17 cellular contexts compared by ENCODE assay signal in genomic region chr15:41790169-41790568, GRCh38. TPM values are rescaled to one million over a fixed set of nuclear protein-coding genes. Genes with fewer than 3 reads are reported as not detected.
A peak's percentile ranks its signal among the peaks of the same experiment; 100 is the strongest.
DNase-seq lines count a peak whose midpoint lies in the region; ATAC-seq, FAIRE-seq and TF ChIP-seq lines count a peak whose summit lies in the region.
"Had no signal": no experiment of that assay in that cellular context is flagged by ENCODE, and none has a peak within 500 bp of the region (broad histone marks: within the 10 kb centered on the region; RNA-seq: fewer than 3 reads in every experiment).

No MANE protein-coding gene starts in this region.

- intact Hi-C loops in ascending aorta (cut with DNase I): no loop called here
- intact Hi-C loops in testis (cut with DNase I; ENCODE audit: low total_unique reads): no loop called here
- intact Hi-C loops in left colon (cut with DNase I, micrococcal nuclease): no loop called here

- H3K4me2 ChIP-seq in keratinocyte (ENCODE audit: control insufficient read depth, extremely low read depth, insufficient read depth, low read depth, low read length): peak overlapping the region; percentile 40

- H3K27me3 ChIP-seq in ascending aorta (no peaks in the 10 kb centered on the region), keratinocyte (ENCODE audit: control insufficient read depth, extremely low read depth, insufficient read depth, low read length) (no peaks in the 10 kb centered on the region), testis (no peaks in the 10 kb centered on the region)
- H3K27me3 ChIP-seq: sigmoid colon, transverse colon had no signal

- H3K4me3 Mint-ChIP-seq in T-helper 2 cell treated with Interferon-gamma antibody and Interleukin-4, amounts not matched to agents 5 μg/mL and 100 μg/mL, for 36 hours: peak overlapping the region; percentile 79
- H3K4me3 Mint-ChIP-seq: nephron progenitor cell had no signal

- no peak for FAIRE-seq in keratinocyte (lab: Jason Lieb, UNC)
- FAIRE-seq: A204.1 had no signal

- no peaks in the 10 kb centered on the region for H3K9me3 ChIP-seq in ascending aorta
- no peaks in the 10 kb centered on the region for H3K9me3 ChIP-seq in keratinocyte (ENCODE audit: control insufficient read depth, low read depth, low read length)
- H3K9me3 ChIP-seq in testis: no peaks in the 10 kb centered on the region
- H3K9me3 ChIP-seq: sigmoid colon, transverse colon had no signal

- H3K4me1 ChIP-seq in ascending aorta (peaks cover 11 to 35% of the 10 kb centered on the region in 2 donors), keratinocyte (ENCODE audit: control insufficient read depth, extremely low read depth, insufficient read depth, low read length) (peaks cover 71% of the 10 kb centered on the region), testis (peaks cover 59% of the 10 kb centered on the region)

- peaks cover 2% of the 10 kb centered on the region for H3K36me3 Mint-ChIP-seq in T-helper 2 cell treated with Interferon-gamma antibody and Interleukin-4, amounts not matched to agents 5 μg/mL and 100 μg/mL, for 36 hours (ENCODE audit: low read depth)

- peaks cover 52% of the 10 kb centered on the region for H3K4me1 Mint-ChIP-seq in T-helper 2 cell treated with Interferon-gamma antibody and Interleukin-4, amounts not matched to agents 5 μg/mL and 100 μg/mL, for 36 hours (ENCODE audit: low read depth)

- ATAC-seq in GM18861 (IDR thresholded peaks at IDR 0.05; ENCODE audit: unreplicated experiment): no peak
- ATAC-seq in HG03571 (IDR thresholded peaks at IDR 0.05; ENCODE audit: unreplicated experiment): no peak
- no peak for ATAC-seq in left colon
- ATAC-seq: activated CD4-positive, CD25-positive, alpha-beta regulatory T cell treated with anti-CD3 and anti-CD28 coated beads, Interleukin-2, amount 50 U/mL, for 24 hours had no signal

- H3K27ac ChIP-seq in ascending aorta: peak overlapping the region; percentile 66 to 73
- H3K27ac ChIP-seq in keratinocyte (ENCODE audit: control insufficient read depth, insufficient read depth, low read length): peak overlapping the region; percentile 59
- peak overlapping the region; percentile 9 for H3K27ac ChIP-seq in testis
- H3K27ac ChIP-seq: transverse colon had no signal

- peak overlapping the region; percentile 23 for H3K9ac ChIP-seq in keratinocyte (ENCODE audit: control insufficient read depth, extremely low read depth, insufficient read depth, low read length)

- no peaks in the 10 kb centered on the region for H3K9me3 Mint-ChIP-seq in T-helper 2 cell treated with Interferon-gamma antibody and Interleukin-4, amounts not matched to agents 5 μg/mL and 100 μg/mL, for 36 hours
- H3K9me3 Mint-ChIP-seq: activated T-cell treated with anti-CD3 and anti-CD28 coated beads, Interleukin-2, amount 50 U/mL, for 72 hours; nephron progenitor cell had no signal

- H3K27ac Mint-ChIP-seq in T-helper 2 cell treated with Interferon-gamma antibody and Interleukin-4, amounts not matched to agents 5 μg/mL and 100 μg/mL, for 36 hours: no peak overlapping the region
- H3K27ac Mint-ChIP-seq: activated T-cell treated with anti-CD3 and anti-CD28 coated beads, Interleukin-2, amount 50 U/mL, for 72 hours had no signal

- no peaks in the 10 kb centered on the region for H3K9me1 ChIP-seq in keratinocyte (ENCODE audit: control insufficient read depth, extremely low read depth, insufficient read depth, low read length)

- H3K4me3 ChIP-seq in ascending aorta (no peak overlapping the region), keratinocyte (ENCODE audit: control insufficient read depth in 2 of 3, extremely low read depth in 1 of 3, insufficient read depth in 2 of 3, low read depth in 1 of 3, low read length in 3 of 3) (no peak overlapping the region), testis (no peak overlapping the region)
- H3K4me3 ChIP-seq: sigmoid colon, transverse colon had no signal

- H3K36me3 ChIP-seq in ascending aorta (no peaks in the 10 kb centered on the region), keratinocyte (ENCODE audit: control insufficient read depth in 2 of 2, extremely low read depth in 1 of 2, insufficient read depth in 2 of 2, low read length in 2 of 2) (peaks cover 8 to 10% of the 10 kb centered on the region in 2 experiments), testis (ENCODE audit: low read depth, missing control alignments) (no peaks in the 10 kb centered on the region)
- H3K36me3 ChIP-seq: sigmoid colon, transverse colon had no signal

- H2AFZ ChIP-seq in keratinocyte (ENCODE audit: control insufficient read depth, low read length): no peak overlapping the region

- peaks cover 86% of the 10 kb centered on the region for H3K79me2 ChIP-seq in keratinocyte (ENCODE audit: control insufficient read depth, insufficient read depth, low read length)

- dilution Hi-C loops in keratinocyte (cut with MboI; ENCODE audit: extremely low pct_ligation_motif_present, low sequenced_read_pairs): no loop called here

- TF ChIP-seq POLR2A in testis (IDR thresholded peaks at IDR 0.05): no peak

- WGBS in testis, 2 donors: 48 to 59% methylated on average over 3 of the region's 3 CpGs

- DNase-seq in T-helper 2 cell treated with Interferon-gamma antibody and Interleukin-4, amounts not matched to agents 5 μg/mL and 100 μg/mL, for 36 hours (ENCODE audit: low spot score): no peak
- no peak for DNase-seq in T-helper 2 cell
- DNase-seq in ascending aorta (ENCODE audit: low spot score in 2 of 2): peak in 1 of 2 donors; percentile 19
- no peak for DNase-seq in keratinocyte (ENCODE audit: low read depth, low spot score)
- no peak for DNase-seq in testis
- DNase-seq in left colon: no peak
- DNase-seq: activated T-cell treated with anti-CD3 and anti-CD28 coated beads, Interleukin-2, amount 50 U/mL, for 72 hours; DMS 273 treated with DMSO at 0.1 percent for 48 hours; left ventricle myocardium superior; NCI-H2081; nephron progenitor cell; sigmoid colon; transverse colon had no signal

- no peaks in the 10 kb centered on the region for H3K27me3 Mint-ChIP-seq in T-helper 2 cell treated with Interferon-gamma antibody and Interleukin-4, amounts not matched to agents 5 μg/mL and 100 μg/mL, for 36 hours (ENCODE audit: low read depth)

- H4K20me1 ChIP-seq in keratinocyte (ENCODE audit: control insufficient read depth, extremely low read depth, insufficient read depth, low read length): no peaks in the 10 kb centered on the region

- TF ChIP-seq CTCF in ascending aorta (IDR thresholded peaks at IDR 0.05) (no peak), keratinocyte (optimal IDR thresholded peaks at IDR 0.05 in 1 of 3, IDR thresholded peaks at IDR 0.05 in 1 of 3, conservative IDR thresholded peaks at IDR 0.05 in 1 of 3; ENCODE audit: extremely low read depth in 1 of 3, insufficient read depth in 2 of 3, low read length in 3 of 3) (no peak), testis (IDR thresholded peaks at IDR 0.05) (no peak)

RNA-seq across cellular contexts. Expression of gene MAPKBP1, which starts 15.9 kb away (rescaled TPM):
- total RNA-seq in ascending aorta (27.6 TPM), testis (100 to 1,000 TPM; 156 to 159 TPM), left colon (10 to 100 TPM; 12.2 to 15.2 TPM)
- polyA plus RNA-seq in keratinocyte (11.3 to 22.2 TPM (median 18.3 TPM) in 3 replicates), testis (ENCODE audit: insufficient read depth, low read depth, low replicate concordance) (76.2 TPM)
- polyA plus RNA-seq in keratinocyte (2011; ENCODE audit: low read depth): 9.8 TPM
- polyA plus RNA-seq in keratinocyte (2011; cell fraction: cytosol; rRNA removed): 7.7 and 34.7 TPM in 2 replicates
- 72.2 and 89.6 TPM in 2 replicates for polyA plus RNA-seq in keratinocyte (2011; cell fraction: nucleus; rRNA removed)
- polyA plus RNA-seq in keratinocyte (2012; ENCODE audit: low replicate concordance): 20.7 and 24.2 TPM in 2 replicates
- 61.9 to 98.7 TPM (median 65.0 TPM) in 3 replicates for polyA minus RNA-seq in keratinocyte
- polyA minus RNA-seq in keratinocyte (2011; cell fraction: cytosol; rRNA and poly(A)+ RNA removed): 18.2 TPM
- polyA minus RNA-seq in keratinocyte (2011; cell fraction: nucleus; rRNA and poly(A)+ RNA removed): 61.8 and 96.3 TPM in 2 replicates

RNA-seq across cellular contexts. Expression of gene JMJD7, which starts 37.7 kb away (rescaled TPM):
- 16.4 TPM for total RNA-seq in ascending aorta
- polyA plus RNA-seq in keratinocyte: 7.8 to 8.2 TPM (median 7.8 TPM) in 3 replicates
- polyA plus RNA-seq in keratinocyte (2011; ENCODE audit: low read depth): 7.2 TPM
- 3.0 and 5.2 TPM in 2 replicates for polyA plus RNA-seq in keratinocyte (2011; cell fraction: cytosol; rRNA removed)
- 2.9 and 5.3 TPM in 2 replicates for polyA plus RNA-seq in keratinocyte (2011; cell fraction: nucleus; rRNA removed)
- 9.4 and 11.9 TPM in 2 replicates for polyA plus RNA-seq in keratinocyte (2012; ENCODE audit: low replicate concordance)
- 2.1 to 5.8 TPM (median 3.3 TPM) in 3 replicates for polyA minus RNA-seq in keratinocyte
- polyA minus RNA-seq in keratinocyte (2011; cell fraction: cytosol; rRNA and poly(A)+ RNA removed): 5.2 TPM
- polyA minus RNA-seq in keratinocyte (2011; cell fraction: nucleus; rRNA and poly(A)+ RNA removed): 1.8 TPM in 1 of 2 replicates, not detected in the other
- total RNA-seq in testis: 10 to 100 TPM; 18.6 to 21.6 TPM
- 10.5 TPM for polyA plus RNA-seq in testis (ENCODE audit: insufficient read depth, low read depth, low replicate concordance)
- 10 to 100 TPM in 1 of 2 donors, 1 to 10 TPM in 1; 8.4 to 10.9 TPM for total RNA-seq in left colon

RNA-seq across cellular contexts. Expression of gene PLA2G4B, which starts 48.5 kb away (rescaled TPM):
- total RNA-seq in ascending aorta: 13.9 TPM
- polyA plus RNA-seq in keratinocyte: 3.9 to 9.8 TPM (median 8.6 TPM) in 3 replicates
- 16.9 TPM for polyA plus RNA-seq in keratinocyte (2011; ENCODE audit: low read depth)
- 1.2 and 1.3 TPM in 2 replicates for polyA plus RNA-seq in keratinocyte (2011; cell fraction: cytosol; rRNA removed)
- polyA plus RNA-seq in keratinocyte (2011; cell fraction: nucleus; rRNA removed): 14.1 TPM in 2 replicates
- 1.9 and 50.8 TPM in 2 replicates for polyA plus RNA-seq in keratinocyte (2012; ENCODE audit: low replicate concordance)
- 0.92 to 6.6 TPM (median 6.6 TPM) in 3 replicates for polyA minus RNA-seq in keratinocyte
- 2.1 TPM for polyA minus RNA-seq in keratinocyte (2011; cell fraction: cytosol; rRNA and poly(A)+ RNA removed)
- 7.7 and 8.4 TPM in 2 replicates for polyA minus RNA-seq in keratinocyte (2011; cell fraction: nucleus; rRNA and poly(A)+ RNA removed)
- total RNA-seq in testis: 10 to 100 TPM; 16.4 to 16.6 TPM
- 7.4 TPM for polyA plus RNA-seq in testis (ENCODE audit: insufficient read depth, low read depth, low replicate concordance)
- 1 to 10 TPM; 3.4 to 4.1 TPM for total RNA-seq in left colon

Comparison
In these comparisons a context has a peak if more than half of its experiments do, and no peak if none do; other contexts are left out.
1. H3K27ac ChIP-seq: peak in every context shown above with its lines; median percentile 70 in ascending aorta; 59 in keratinocyte; 9 in testis.